In genomic region chr3:18449618-18450017, GRCh38 we compare ENCODE assay signal across 7 cellular contexts. TPM values are rescaled to one million over a fixed set of nuclear protein-coding genes. Genes with fewer than 3 reads are reported as not detected.
DNase-seq lines count a peak whose midpoint lies in the region; ATAC-seq and TF ChIP-seq lines count a peak whose summit lies in the region.
"Not testable (repeated sequence)": the region's sequence is repeated elsewhere in the genome, so short reads cannot be mapped to it uniquely, and the experiment has no call there.

No MANE protein-coding gene starts in this region.

- not testable (repeated sequence) for H3K27me3 Mint-ChIP-seq in CD8-positive, alpha-beta T cell (ENCODE audit: low read depth); T-helper 2 cell treated with Interferon-gamma antibody and Interleukin-4, amounts not matched to agents 5 μg/mL and 100 μg/mL, for 36 hours (ENCODE audit: low read depth); activated CD4-positive, alpha-beta T cell treated with anti-CD3 and anti-CD28 coated beads, Interleukin-2, amount 10 ng/mL, durations not matched to agents 24 days and 14 days; activated T-helper 17 cell treated with anti-CD3 and anti-CD28 coated beads, Interleukin-2, amount 50 U/mL, for 72 hours; activated naive CD8-positive, alpha-beta T cell treated with anti-CD3 and anti-CD28 coated beads for 36 hours; naive thymus-derived CD4-positive, alpha-beta T cell

- peaks cover 25% of the 10 kb centered on the region for H3K9me3 Mint-ChIP-seq in CD8-positive, alpha-beta T cell
- H3K9me3 Mint-ChIP-seq in T-helper 2 cell treated with Interferon-gamma antibody and Interleukin-4, amounts not matched to agents 5 μg/mL and 100 μg/mL, for 36 hours: peaks cover 27% of the 10 kb centered on the region
- peaks cover 22% of the 10 kb centered on the region for H3K9me3 Mint-ChIP-seq in activated CD4-positive, alpha-beta T cell treated with anti-CD3 and anti-CD28 coated beads, Interleukin-2, amount 10 ng/mL, durations not matched to agents 24 days and 14 days
- not testable (repeated sequence) for H3K9me3 Mint-ChIP-seq in activated T-helper 17 cell treated with anti-CD3 and anti-CD28 coated beads, Interleukin-2, amount 50 U/mL, for 72 hours
- peaks cover 19% of the 10 kb centered on the region for H3K9me3 Mint-ChIP-seq in activated naive CD8-positive, alpha-beta T cell treated with anti-CD3 and anti-CD28 coated beads for 36 hours
- peaks cover 2 to 35% (median 12%) of the 10 kb centered on the region in 11 donors for H3K9me3 Mint-ChIP-seq in naive thymus-derived CD4-positive, alpha-beta T cell

- not testable (repeated sequence) for H3K4me1 ChIP-seq in CD8-positive, alpha-beta T cell (ENCODE audit: insufficient read depth, low read length); OCI-LY7 (ENCODE audit: insufficient read depth, low read length, poor library complexity, severe bottlenecking)
- H3K4me1 ChIP-seq in naive thymus-derived CD4-positive, alpha-beta T cell (ENCODE audit: control insufficient read depth in 2 of 2, insufficient read depth in 2 of 2, low read length in 2 of 2): peaks cover 10 to 14% of the 10 kb centered on the region in 2 donors

- not testable (repeated sequence) for TF ChIP-seq CTCF in CD8-positive, alpha-beta T cell (IDR thresholded peaks at IDR 0.05); OCI-LY7 (conservative IDR thresholded peaks at IDR 0.05; ENCODE audit: low read length)

- H3K36me3 ChIP-seq in CD8-positive, alpha-beta T cell (ENCODE audit: insufficient read depth, low read length); OCI-LY7 (ENCODE audit: insufficient read depth, low read length); naive thymus-derived CD4-positive, alpha-beta T cell (ENCODE audit: control insufficient read depth in 2 of 3, insufficient read depth in 3 of 3, low read length in 3 of 3): not testable (repeated sequence)

- POLR2A ChIA-PET in CD8-positive, alpha-beta T cell (lab: Charles Lee): interaction anchor here (1.6 kb wide), 1 partner anchor 8 kb away, joined by 5 read pairs; no protein-coding TSS in a partner anchor
- POLR2A ChIA-PET in OCI-LY7 (lab: Charles Lee): not testable (repeated sequence)
- POLR2A ChIA-PET in naive thymus-derived CD4-positive, alpha-beta T cell (lab: Charles Lee): interaction anchor here (0.9 to 1.1 kb wide), 2 partner anchors 11 to 58 kb away, joined by 3 read pairs; no protein-coding TSS in a partner anchor

- not testable (repeated sequence) for H3K9me3 ChIP-seq in CD8-positive, alpha-beta T cell (ENCODE audit: low read length); naive thymus-derived CD4-positive, alpha-beta T cell (ENCODE audit: control insufficient read depth in 2 of 3, low read length in 3 of 3)
- H3K9me3 ChIP-seq in OCI-LY7 (ENCODE audit: low read length): peaks cover 19% of the 10 kb centered on the region

- H3K27ac Mint-ChIP-seq in CD8-positive, alpha-beta T cell: peak overlapping the region; percentile 46
- H3K27ac Mint-ChIP-seq in T-helper 2 cell treated with Interferon-gamma antibody and Interleukin-4, amounts not matched to agents 5 μg/mL and 100 μg/mL, for 36 hours; activated CD4-positive, alpha-beta T cell treated with anti-CD3 and anti-CD28 coated beads, Interleukin-2, amount 10 ng/mL, durations not matched to agents 24 days and 14 days: not testable (repeated sequence)
- H3K27ac Mint-ChIP-seq in activated T-helper 17 cell treated with anti-CD3 and anti-CD28 coated beads, Interleukin-2, amount 50 U/mL, for 72 hours: peak overlapping the region; percentile 53
- H3K27ac Mint-ChIP-seq in activated naive CD8-positive, alpha-beta T cell treated with anti-CD3 and anti-CD28 coated beads for 36 hours: peak overlapping the region; percentile 46
- peak overlapping the region in 8 of 9 donors; percentile 9 to 99 (median 44) for H3K27ac Mint-ChIP-seq in naive thymus-derived CD4-positive, alpha-beta T cell

- not testable (repeated sequence) for H3K4me3 ChIP-seq in CD8-positive, alpha-beta T cell (ENCODE audit: low read depth, low read length); OCI-LY7 (ENCODE audit: low read depth, low read length, poor library complexity, severe bottlenecking); naive thymus-derived CD4-positive, alpha-beta T cell (ENCODE audit: low read length)

- DNase-seq in CD8-positive, alpha-beta T cell; T-helper 2 cell treated with Interferon-gamma antibody and Interleukin-4, amounts not matched to agents 5 μg/mL and 100 μg/mL, for 36 hours (ENCODE audit: low spot score); activated naive CD8-positive, alpha-beta T cell treated with anti-CD3 and anti-CD28 coated beads for 36 hours; naive thymus-derived CD4-positive, alpha-beta T cell: not testable (repeated sequence)
- peak; percentile 28 for DNase-seq in OCI-LY7 (ENCODE audit: low spot score)
- peak; percentile 56 for DNase-seq in activated CD4-positive, alpha-beta T cell treated with anti-CD3 and anti-CD28 coated beads, Interleukin-2, amount 10 ng/mL, durations not matched to agents 24 days and 14 days

- not testable (repeated sequence) for H3K27ac ChIP-seq in CD8-positive, alpha-beta T cell (ENCODE audit: low read depth, low read length); OCI-LY7 (ENCODE audit: low read depth, low read length, poor library complexity, severe bottlenecking); naive thymus-derived CD4-positive, alpha-beta T cell (ENCODE audit: low read depth, low read length)

- peaks cover 62% of the 10 kb centered on the region for H3K36me3 Mint-ChIP-seq in CD8-positive, alpha-beta T cell
- peaks cover 74% of the 10 kb centered on the region for H3K36me3 Mint-ChIP-seq in T-helper 2 cell treated with Interferon-gamma antibody and Interleukin-4, amounts not matched to agents 5 μg/mL and 100 μg/mL, for 36 hours (ENCODE audit: low read depth)
- peaks cover 80% of the 10 kb centered on the region for H3K36me3 Mint-ChIP-seq in activated CD4-positive, alpha-beta T cell treated with anti-CD3 and anti-CD28 coated beads, Interleukin-2, amount 10 ng/mL, durations not matched to agents 24 days and 14 days (ENCODE audit: low read depth)
- H3K36me3 Mint-ChIP-seq in activated T-helper 17 cell treated with anti-CD3 and anti-CD28 coated beads, Interleukin-2, amount 50 U/mL, for 72 hours (ENCODE audit: low read depth): peaks cover 89% of the 10 kb centered on the region
- peaks cover 57% of the 10 kb centered on the region for H3K36me3 Mint-ChIP-seq in activated naive CD8-positive, alpha-beta T cell treated with anti-CD3 and anti-CD28 coated beads for 36 hours
- peaks cover 9 to 72% (median 64%) of the 10 kb centered on the region in 5 donors for H3K36me3 Mint-ChIP-seq in naive thymus-derived CD4-positive, alpha-beta T cell

- H3K79me2 ChIP-seq in OCI-LY7 (ENCODE audit: insufficient read depth, low read depth, low read length): not testable (repeated sequence)

- H2AFZ ChIP-seq in OCI-LY7 (ENCODE audit: low read length): not testable (repeated sequence)

- CTCF ChIA-PET in CD8-positive, alpha-beta T cell (lab: Charles Lee); OCI-LY7 (lab: Charles Lee; ENCODE audit: unreplicated experiment); naive thymus-derived CD4-positive, alpha-beta T cell (lab: Charles Lee): not testable (repeated sequence)

- not testable (repeated sequence) for BruUV-seq in OCI-LY7 (replicated peaks; lab: Mats Ljungman, UMichigan)

- H3K4me2 ChIP-seq in OCI-LY7 (ENCODE audit: low read length): not testable (repeated sequence)

- H3K27me3 ChIP-seq in CD8-positive, alpha-beta T cell (ENCODE audit: insufficient read depth, low read length); naive thymus-derived CD4-positive, alpha-beta T cell (ENCODE audit: control insufficient read depth in 2 of 2, insufficient read depth in 2 of 2, low read length in 2 of 2): not testable (repeated sequence)

- intact Hi-C loops in CD8-positive, alpha-beta T cell (cut with DNase I, micrococcal nuclease): loop anchor here (5.0 to 10.0 kb wide), 5 partner anchors 38 to 535 kb away; no protein-coding TSS in a partner anchor
- intact Hi-C loops in OCI-LY7 (cut with micrococcal nuclease; ENCODE audit: unreplicated experiment): not testable (repeated sequence)
- intact Hi-C loops in activated CD4-positive, alpha-beta T cell treated with anti-CD3 and anti-CD28 coated beads, Interleukin-2, amount 10 ng/mL, durations not matched to agents 24 days and 14 days (cut with micrococcal nuclease): loop anchor here (5.0 kb wide), 1 partner anchor 53 kb away; no protein-coding TSS in a partner anchor
- intact Hi-C loops in naive thymus-derived CD4-positive, alpha-beta T cell (cut with micrococcal nuclease): loop anchor here (5.0 to 10.0 kb wide), 5 partner anchors 48 to 1498 kb away; partner anchors contain the start of gene RAB5A (in 2 of the 2)

- not testable (repeated sequence) for H3K4me3 Mint-ChIP-seq in CD8-positive, alpha-beta T cell; activated naive CD8-positive, alpha-beta T cell treated with anti-CD3 and anti-CD28 coated beads for 36 hours
- peak overlapping the region; percentile 48 for H3K4me3 Mint-ChIP-seq in T-helper 2 cell treated with Interferon-gamma antibody and Interleukin-4, amounts not matched to agents 5 μg/mL and 100 μg/mL, for 36 hours
- H3K4me3 Mint-ChIP-seq in activated CD4-positive, alpha-beta T cell treated with anti-CD3 and anti-CD28 coated beads, Interleukin-2, amount 10 ng/mL, durations not matched to agents 24 days and 14 days: peak overlapping the region; percentile 73
- peak overlapping the region; percentile 96 for H3K4me3 Mint-ChIP-seq in activated T-helper 17 cell treated with anti-CD3 and anti-CD28 coated beads, Interleukin-2, amount 50 U/mL, for 72 hours
- H3K4me3 Mint-ChIP-seq in naive thymus-derived CD4-positive, alpha-beta T cell: peak overlapping the region in 8 of 10 donors; percentile 13 to 99 (median 45)

- H3K4me1 Mint-ChIP-seq in CD8-positive, alpha-beta T cell (ENCODE audit: low read depth): peaks cover 60% of the 10 kb centered on the region
- peaks cover 49% of the 10 kb centered on the region for H3K4me1 Mint-ChIP-seq in T-helper 2 cell treated with Interferon-gamma antibody and Interleukin-4, amounts not matched to agents 5 μg/mL and 100 μg/mL, for 36 hours (ENCODE audit: low read depth)
- peaks cover 49% of the 10 kb centered on the region for H3K4me1 Mint-ChIP-seq in activated CD4-positive, alpha-beta T cell treated with anti-CD3 and anti-CD28 coated beads, Interleukin-2, amount 10 ng/mL, durations not matched to agents 24 days and 14 days
- H3K4me1 Mint-ChIP-seq in activated T-helper 17 cell treated with anti-CD3 and anti-CD28 coated beads, Interleukin-2, amount 50 U/mL, for 72 hours: peaks cover 25% of the 10 kb centered on the region
- peaks cover 52% of the 10 kb centered on the region for H3K4me1 Mint-ChIP-seq in activated naive CD8-positive, alpha-beta T cell treated with anti-CD3 and anti-CD28 coated beads for 36 hours
- H3K4me1 Mint-ChIP-seq in naive thymus-derived CD4-positive, alpha-beta T cell: peaks cover 19 to 83% (median 72%) of the 10 kb centered on the region in 7 donors

- H3K9me2 ChIP-seq in OCI-LY7 (ENCODE audit: insufficient read depth, low read length): not testable (repeated sequence)

- ATAC-seq in CD8-positive, alpha-beta T cell; activated T-helper 17 cell treated with anti-CD3 and anti-CD28 coated beads, Interleukin-2, amount 50 U/mL, for 72 hours (replicated peaks); naive thymus-derived CD4-positive, alpha-beta T cell: not testable (repeated sequence)

- not testable (repeated sequence) for H4K20me1 ChIP-seq in OCI-LY7 (ENCODE audit: insufficient read depth, low read length)

RNA-seq across cellular contexts. Expression of gene SATB1, which starts 24.5 kb away (rescaled TPM):
- 100 to 1,000 TPM; 333 to 346 TPM for total RNA-seq in CD8-positive, alpha-beta T cell
- total RNA-seq in OCI-LY7 (2014; rRNA removed; shearing (Covaris generic)): 5.6 and 8.7 TPM in 2 replicates
- total RNA-seq in OCI-LY7 (2022): 2.5 and 2.7 TPM in 2 replicates
- 561 and 571 TPM in 2 replicates for total RNA-seq in activated CD4-positive, alpha-beta T cell treated with anti-CD3 and anti-CD28 coated beads, Interleukin-2, amount 10 ng/mL, durations not matched to agents 24 days and 14 days
- total RNA-seq in activated T-helper 17 cell treated with anti-CD3 and anti-CD28 coated beads, Interleukin-2, amount 50 U/mL, for 72 hours: 100 to 1,000 TPM; 414 to 494 TPM
- 10 to 100 TPM; 92.0 to 94.8 TPM for total RNA-seq in activated naive CD8-positive, alpha-beta T cell treated with anti-CD3 and anti-CD28 coated beads for 36 hours
- 100 to 1,000 TPM; 258 to 482 (median 451) TPM for total RNA-seq in naive thymus-derived CD4-positive, alpha-beta T cell
- 100 to 1,000 TPM; 286 to 389 TPM for polyA plus RNA-seq in naive thymus-derived CD4-positive, alpha-beta T cell

Comparison
In these comparisons a context has a peak if more than half of its experiments do, and no peak if none do; other contexts are left out.
1. RNA of gene SATB1, which starts 24.5 kb away (total RNA-seq): 561 to 571 TPM in activated CD4-positive, alpha-beta T cell treated with anti-CD3 and anti-CD28 coated beads, Interleukin-2, amount 10 ng/mL, durations not matched to agents 24 days and 14 days, 414 to 494 TPM in activated T-helper 17 cell treated with anti-CD3 and anti-CD28 coated beads, Interleukin-2, amount 50 U/mL, for 72 hours, 258 to 482 TPM in naive thymus-derived CD4-positive, alpha-beta T cell, 333 to 346 TPM in CD8-positive, alpha-beta T cell and 92.0 to 94.8 TPM in activated naive CD8-positive, alpha-beta T cell treated with anti-CD3 and anti-CD28 coated beads for 36 hours; 2.5 to 8.7 TPM in OCI-LY7; every median in the first group is over 4 times any median in the second.